8 cellular contexts compared by ENCODE assay signal in the genomic region with DNA sequence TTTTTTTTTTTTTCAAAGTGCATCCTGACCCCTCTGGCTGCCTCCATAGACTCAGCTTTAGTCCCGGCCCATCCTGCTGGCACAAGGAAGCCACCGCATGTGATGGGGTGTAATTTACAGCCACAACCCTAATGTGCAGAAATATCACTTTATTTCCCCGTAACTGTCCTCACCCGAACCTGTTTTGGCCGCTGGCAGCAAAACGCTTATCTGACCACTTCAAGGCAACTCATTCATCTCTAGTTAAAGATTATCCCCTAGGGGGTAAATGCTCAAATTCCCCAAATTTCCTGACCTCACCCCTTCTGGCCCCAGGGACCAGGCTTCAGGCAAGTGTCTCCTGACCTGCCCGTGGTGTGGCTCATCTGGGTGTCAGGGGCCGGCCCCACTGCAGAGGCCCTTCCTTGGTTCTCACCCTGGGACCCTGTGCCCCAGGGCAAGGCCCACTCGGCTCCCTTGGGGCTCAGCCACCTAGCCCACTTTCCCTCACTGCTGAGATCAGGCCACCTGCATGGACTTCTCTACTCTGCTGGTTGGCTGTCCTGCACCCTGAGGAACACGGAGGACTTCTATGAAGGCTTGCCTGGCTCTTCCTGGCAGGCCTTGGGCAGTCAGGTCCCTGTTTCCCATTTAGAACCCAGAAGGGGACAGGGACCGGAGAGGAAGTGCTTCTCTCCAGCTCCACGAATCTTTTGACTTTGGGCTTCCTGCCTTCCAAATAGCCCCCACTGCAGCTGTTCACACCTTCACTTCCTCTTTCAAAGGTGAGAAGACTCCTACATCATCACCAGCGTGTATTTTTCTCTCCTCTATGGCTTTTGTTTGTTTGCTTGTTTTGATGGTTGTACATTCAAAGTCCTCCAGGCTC. TPM values are rescaled to one million over a fixed set of nuclear protein-coding genes. Genes with fewer than 3 reads are reported as not detected.
DNase-seq lines count a peak whose midpoint lies in the region; ATAC-seq lines count a peak whose summit lies in the region.

No MANE protein-coding gene starts in this region.

- H3K27me3 ChIP-seq in naive thymus-derived CD4-positive, alpha-beta T cell (ENCODE audit: control insufficient read depth in 2 of 2, insufficient read depth in 2 of 2, low read length in 2 of 2), result no peaks in the 10 kb centered on the region

- H3K4me1 Mint-ChIP-seq in activated T-cell treated with anti-CD3 and anti-CD28 coated beads, Interleukin-2, amount 50 U/mL, for 24 hours (ENCODE audit: low read depth), result peaks cover 22% of the 10 kb centered on the region
- H3K4me1 Mint-ChIP-seq in activated naive CD8-positive, alpha-beta T cell treated with anti-CD3 and anti-CD28 coated beads, Interleukin-2, amount 10 ng/mL, durations not matched to agents 7 days and 5 days, result peaks cover 21% of the 10 kb centered on the region
- peaks cover 16 to 25% (median 21%) of the 10 kb centered on the region in 7 donors for H3K4me1 Mint-ChIP-seq in naive thymus-derived CD4-positive, alpha-beta T cell

- POLR2A ChIA-PET in activated naive CD8-positive, alpha-beta T cell treated with anti-CD3 and anti-CD28 coated beads, Interleukin-2, amount 10 ng/mL, durations not matched to agents 7 days and 5 days (lab: Charles Lee), result interaction anchor here (0.9 to 1.2 kb wide), 2 partner anchors 82 to 256 kb away, joined by 3 read pairs; no protein-coding TSS in a partner anchor
- POLR2A ChIA-PET in naive thymus-derived CD4-positive, alpha-beta T cell (lab: Charles Lee), result no interaction called here

- peak; percentile 54 for ATAC-seq in HG03064 (IDR thresholded peaks at IDR 0.05; ENCODE audit: low read depth, unreplicated experiment)
- peak; percentile 23 for ATAC-seq in activated naive CD8-positive, alpha-beta T cell treated with anti-CD3 and anti-CD28 coated beads, Interleukin-2, amount 10 ng/mL, durations not matched to agents 7 days and 5 days (ENCODE audit: low read depth)
- peak; percentile 34 for ATAC-seq in naive thymus-derived CD4-positive, alpha-beta T cell
- no peak for ATAC-seq in HG03469 (IDR thresholded peaks at IDR 0.05; ENCODE audit: unreplicated experiment)

- peak overlapping the region; percentile 54 for H3K4me3 ChIP-seq in naive thymus-derived CD4-positive, alpha-beta T cell (ENCODE audit: low read length)

- peak; percentile 36 for DNase-seq in activated T-cell treated with anti-CD3 and anti-CD28 coated beads, Interleukin-2, amount 50 U/mL, for 24 hours
- no peak for DNase-seq in activated T-cell treated with anti-CD3 and anti-CD28 coated beads, Interleukin-2, amount 50 U/mL, for 48 hours
- DNase-seq in activated naive CD8-positive, alpha-beta T cell treated with anti-CD3 and anti-CD28 coated beads, Interleukin-2, amount 10 ng/mL, durations not matched to agents 7 days and 5 days, result peak; percentile 41
- no peak for DNase-seq in naive thymus-derived CD4-positive, alpha-beta T cell
- DNase-seq in central memory CD4-positive, alpha-beta T cell, result no peak
- no peak for DNase-seq in Kasumi-1 (lab: John Stamatoyannopoulos, UW)

- H3K27me3 Mint-ChIP-seq in activated T-cell treated with anti-CD3 and anti-CD28 coated beads, Interleukin-2, amount 50 U/mL, for 24 hours, result peaks cover 29% of the 10 kb centered on the region
- H3K27me3 Mint-ChIP-seq in activated naive CD8-positive, alpha-beta T cell treated with anti-CD3 and anti-CD28 coated beads, Interleukin-2, amount 10 ng/mL, durations not matched to agents 7 days and 5 days, result peaks cover 10% of the 10 kb centered on the region
- peaks cover 4 to 22% (median 10%) of the 10 kb centered on the region in 5 donors for H3K27me3 Mint-ChIP-seq in naive thymus-derived CD4-positive, alpha-beta T cell

- peak overlapping the region; percentile 72 for H3K27ac Mint-ChIP-seq in activated T-cell treated with anti-CD3 and anti-CD28 coated beads, Interleukin-2, amount 50 U/mL, for 24 hours
- H3K27ac Mint-ChIP-seq in activated naive CD8-positive, alpha-beta T cell treated with anti-CD3 and anti-CD28 coated beads, Interleukin-2, amount 10 ng/mL, durations not matched to agents 7 days and 5 days, result peak overlapping the region; percentile 58
- peak overlapping the region in 3 of 9 donors; percentile 6 to 26 (median 16) for H3K27ac Mint-ChIP-seq in naive thymus-derived CD4-positive, alpha-beta T cell

- H3K9me3 ChIP-seq in naive thymus-derived CD4-positive, alpha-beta T cell (ENCODE audit: control insufficient read depth in 2 of 3, low read length in 3 of 3), result no peaks in the 10 kb centered on the region

- CTCF ChIA-PET in naive thymus-derived CD4-positive, alpha-beta T cell (lab: Charles Lee), result interaction anchor here (0.9 to 1.5 kb wide), 9 partner anchors 9 to 261 kb away, joined by 3 to 30 read pairs (median 4); no protein-coding TSS in a partner anchor

- intact Hi-C loops in naive thymus-derived CD4-positive, alpha-beta T cell (cut with micrococcal nuclease), result loop anchor here (1.0 to 2.0 kb wide), 7 partner anchors 165 to 447 kb away; no protein-coding TSS in a partner anchor

- H3K4me1 ChIP-seq in naive thymus-derived CD4-positive, alpha-beta T cell (ENCODE audit: control insufficient read depth in 2 of 2, insufficient read depth in 2 of 2, low read length in 2 of 2), result peaks cover 0 to 27% of the 10 kb centered on the region in 2 donors

- H3K27ac ChIP-seq in naive thymus-derived CD4-positive, alpha-beta T cell (ENCODE audit: low read depth, low read length), result no peak overlapping the region

- no peaks in the 10 kb centered on the region for H3K36me3 ChIP-seq in naive thymus-derived CD4-positive, alpha-beta T cell (ENCODE audit: control insufficient read depth in 2 of 3, insufficient read depth in 3 of 3, low read length in 3 of 3)

- peak overlapping the region; percentile 74 for H3K4me3 Mint-ChIP-seq in activated T-cell treated with anti-CD3 and anti-CD28 coated beads, Interleukin-2, amount 50 U/mL, for 24 hours
- peak overlapping the region; percentile 74 for H3K4me3 Mint-ChIP-seq in activated naive CD8-positive, alpha-beta T cell treated with anti-CD3 and anti-CD28 coated beads, Interleukin-2, amount 10 ng/mL, durations not matched to agents 7 days and 5 days
- peak overlapping the region; percentile 58 to 90 (median 78) for H3K4me3 Mint-ChIP-seq in naive thymus-derived CD4-positive, alpha-beta T cell

- H3K36me3 Mint-ChIP-seq in activated T-cell treated with anti-CD3 and anti-CD28 coated beads, Interleukin-2, amount 50 U/mL, for 24 hours (ENCODE audit: low read depth), result no peaks in the 10 kb centered on the region
- no peaks in the 10 kb centered on the region for H3K36me3 Mint-ChIP-seq in activated naive CD8-positive, alpha-beta T cell treated with anti-CD3 and anti-CD28 coated beads, Interleukin-2, amount 10 ng/mL, durations not matched to agents 7 days and 5 days
- no peaks in the 10 kb centered on the region for H3K36me3 Mint-ChIP-seq in naive thymus-derived CD4-positive, alpha-beta T cell

- H3K9me3 Mint-ChIP-seq in activated T-cell treated with anti-CD3 and anti-CD28 coated beads, Interleukin-2, amount 50 U/mL, for 24 hours, result no peaks in the 10 kb centered on the region
- H3K9me3 Mint-ChIP-seq in activated naive CD8-positive, alpha-beta T cell treated with anti-CD3 and anti-CD28 coated beads, Interleukin-2, amount 10 ng/mL, durations not matched to agents 7 days and 5 days, result no peaks in the 10 kb centered on the region
- no peaks in the 10 kb centered on the region for H3K9me3 Mint-ChIP-seq in naive thymus-derived CD4-positive, alpha-beta T cell

RNA-seq across cellular contexts. Expression of a gene that starts 53.3 kb away (rescaled TPM):
- 1 to 10 TPM; 1.4 to 2.1 TPM for total RNA-seq in activated naive CD8-positive, alpha-beta T cell treated with anti-CD3 and anti-CD28 coated beads, Interleukin-2, amount 10 ng/mL, durations not matched to agents 7 days and 5 days
- total RNA-seq in naive thymus-derived CD4-positive, alpha-beta T cell, result under 1 TPM in 2 of 5 experiments, not detected in 3; 0.27 to 0.45 TPM
- polyA plus RNA-seq in naive thymus-derived CD4-positive, alpha-beta T cell, result under 1 TPM in 1 of 2 donors, not detected in 1; 0.16 TPM

Comparison
In these comparisons a context has a peak if more than half of its experiments do, and no peak if none do; other contexts are left out.
1. DNase-seq: peak in activated T-cell treated with anti-CD3 and anti-CD28 coated beads, Interleukin-2, amount 50 U/mL, for 24 hours (single experiment) and activated naive CD8-positive, alpha-beta T cell treated with anti-CD3 and anti-CD28 coated beads, Interleukin-2, amount 10 ng/mL, durations not matched to agents 7 days and 5 days (single experiment); none in activated T-cell treated with anti-CD3 and anti-CD28 coated beads, Interleukin-2, amount 50 U/mL, for 48 hours (0 of 2), naive thymus-derived CD4-positive, alpha-beta T cell (0 of 9), central memory CD4-positive, alpha-beta T cell (single experiment) and Kasumi-1 (0 of 2).
2. Peak in every context shown above with its lines, with median percentiles within 50 percentile points of each other: H3K4me3 Mint-ChIP-seq.